1 cellular context compared by ENCODE assay signal in genomic region chr14:73136387-73137221, GRCh38.
TF ChIP-seq lines count a peak whose summit lies in the region.

TSS of gene PSEN1 (plus strand) at chr14:73136507. CDS start at chr14:73148020, 11,513 bp downstream.

TF ChIP-seq in K562, 482 proteins besides CTCF, POLR2A, EP300 and RAD21 (continued from another document and continues in another):
- TF ChIP-seq ATF3 (IDR thresholded peaks at IDR 0.05) (0 out of 2 replicates have a peak, but pooled peaks have one; percentile 4), ATF3 (CRISPR knock-in tag; conservative IDR thresholded peaks at IDR 0.05) (no peak), ATF1 (CRISPR knock-in tag; IDR thresholded peaks at IDR 0.05) (no peak), ATF1 (tag; IDR thresholded peaks at IDR 0.05) (peak; percentile 87), SMAD4 (CRISPR knock-in tag; conservative IDR thresholded peaks at IDR 0.05) (no peak), KDM4B (IDR thresholded peaks at IDR 0.05; ENCODE audit: borderline replicate concordance in 2 of 2, low read depth in 1 of 2) (peak in 1 of 2 experiments; percentile 25; a peak in 1 of 4 replicates), NCOR1 (IDR thresholded peaks at IDR 0.05) (0 out of 2 replicates have a peak, but pooled peaks have one; percentile 20), ATF7 (IDR thresholded peaks at IDR 0.05) (peak; percentile 59), USF2 (CRISPR knock-in tag; IDR thresholded peaks at IDR 0.05) (no peak), ZEB2 (IDR thresholded peaks at IDR 0.05) (0 out of 2 replicates have a peak, but pooled peaks have one; percentile 8), POLR2AphosphoS2 (IDR thresholded peaks at IDR 0.05; ENCODE audit: low read length) (peak; percentile 69; the same call in 1 of the 2 replicates), IRF1 (CRISPR knock-in tag; IDR thresholded peaks at IDR 0.05; ENCODE audit: borderline replicate concordance) (no peak), NELFE (IDR thresholded peaks at IDR 0.05; ENCODE audit: insufficient read depth, insufficient read length) (no peak), MNT (conservative IDR thresholded peaks at IDR 0.05) (peak; percentile 51 to 72), MBD2 (IDR thresholded peaks at IDR 0.05; ENCODE audit: borderline replicate concordance, low read depth) (peak; percentile 46; the same call in 1 of the 2 replicates), SREBF1 (IDR thresholded peaks at IDR 0.05; ENCODE audit: borderline replicate concordance, low read depth, low read length) (no peak), KLF10 (CRISPR knock-in tag; IDR thresholded peaks at IDR 0.05) (no peak), DIDO1 (tag; IDR thresholded peaks at IDR 0.05; ENCODE audit: low read depth) (no peak), ARID1B (IDR thresholded peaks at IDR 0.05) (no peak), RBM39 (optimal IDR thresholded peaks at IDR 0.05; ENCODE audit: low read depth, low read length) (no peak), CEBPB (tag; IDR thresholded peaks at IDR 0.05) (peak; percentile 20; the same call in 1 of the 2 replicates), ZFP91 (CRISPR knock-in tag; IDR thresholded peaks at IDR 0.05) (no peak), SAP30 (IDR thresholded peaks at IDR 0.05; ENCODE audit: borderline replicate concordance, insufficient read depth, low read depth, low read length, poor library complexity, severe bottlenecking) (no peak), PTRF (tag; IDR thresholded peaks at IDR 0.05) (no peak), ZNF384 (IDR thresholded peaks at IDR 0.05; ENCODE audit: low read depth, low read length) (no peak), DLX4 (CRISPR knock-in tag; IDR thresholded peaks at IDR 0.05) (no peak), GMEB1 (CRISPR knock-in tag; IDR thresholded peaks at IDR 0.05) (no peak), ZNF395 (CRISPR knock-in tag; IDR thresholded peaks at IDR 0.05) (no peak), SUPT5H (IDR thresholded peaks at IDR 0.05) (peak; percentile 79), CLOCK (CRISPR knock-in tag; IDR thresholded peaks at IDR 0.05; ENCODE audit: borderline replicate concordance) (no peak), RBM17 (IDR thresholded peaks at IDR 0.05; ENCODE audit: borderline replicate concordance, low read depth, low read length) (no peak), FOXK1 (CRISPR knock-in tag; IDR thresholded peaks at IDR 0.05; ENCODE audit: borderline replicate concordance) (peak; percentile 58; the same call in 1 of the 2 replicates), MCM7 (IDR thresholded peaks at IDR 0.05) (no peak), MLLT1 (IDR thresholded peaks at IDR 0.05) (peak in 1 of 2 experiments; percentile 67; a peak in 2 of 4 replicates), EP400 (IDR thresholded peaks at IDR 0.05) (peak; percentile 49; the same call in 1 of the 2 replicates), MEIS2 (IDR thresholded peaks at IDR 0.05; ENCODE audit: partially characterized antibody) (no peak), FOXJ3 (CRISPR knock-in tag; IDR thresholded peaks at IDR 0.05) (no peak), ASH1L (IDR thresholded peaks at IDR 0.05; ENCODE audit: borderline replicate concordance, low read depth, partially characterized antibody) (no peak), HSF4 (CRISPR knock-in tag; IDR thresholded peaks at IDR 0.05; ENCODE audit: borderline replicate concordance) (no peak), GABPA (tag; conservative IDR thresholded peaks at IDR 0.05; ENCODE audit: low read depth) (peak; percentile 93), ZNF778 (CRISPR knock-in tag; IDR thresholded peaks at IDR 0.05) (no peak), ZNF740 (CRISPR knock-in tag; IDR thresholded peaks at IDR 0.05) (no peak), ZNF740 (tag; IDR thresholded peaks at IDR 0.05) (no peak), ZC3H8 (IDR thresholded peaks at IDR 0.05) (no peak), ZBTB8A (IDR thresholded peaks at IDR 0.05; ENCODE audit: partially characterized antibody) (no peak), PKNOX1 (IDR thresholded peaks at IDR 0.05) (peak; percentile 29; the same call in 1 of the 2 replicates), PML (IDR thresholded peaks at IDR 0.05; ENCODE audit: low read length) (peak; percentile 42; the same call in 1 of the 2 replicates), CBX5 (IDR thresholded peaks at IDR 0.05; ENCODE audit: borderline replicate concordance, low read depth) (no peak), TEAD1 (CRISPR knock-in tag; IDR thresholded peaks at IDR 0.05) (0 out of 4 replicates have a peak, but pooled peaks of 1 of the 2 experiments have one; percentile 30), ZNF507 (tag; conservative IDR thresholded peaks at IDR 0.05) (no peak), ZNF184 (CRISPR knock-in tag; IDR thresholded peaks at IDR 0.05) (no peak), ZNF146 (CRISPR knock-in tag; IDR thresholded peaks at IDR 0.05; ENCODE audit: unreplicated experiment) (no peak), PHF20 (IDR thresholded peaks at IDR 0.05; ENCODE audit: partially characterized antibody) (peak; percentile 13), TAF9B (IDR thresholded peaks at IDR 0.05; ENCODE audit: partially characterized antibody) (peak; percentile 44), SNAPC5 (CRISPR knock-in tag; IDR thresholded peaks at IDR 0.05) (no peak)
